1 cellular context compared by ENCODE assay signal in the genomic region with DNA sequence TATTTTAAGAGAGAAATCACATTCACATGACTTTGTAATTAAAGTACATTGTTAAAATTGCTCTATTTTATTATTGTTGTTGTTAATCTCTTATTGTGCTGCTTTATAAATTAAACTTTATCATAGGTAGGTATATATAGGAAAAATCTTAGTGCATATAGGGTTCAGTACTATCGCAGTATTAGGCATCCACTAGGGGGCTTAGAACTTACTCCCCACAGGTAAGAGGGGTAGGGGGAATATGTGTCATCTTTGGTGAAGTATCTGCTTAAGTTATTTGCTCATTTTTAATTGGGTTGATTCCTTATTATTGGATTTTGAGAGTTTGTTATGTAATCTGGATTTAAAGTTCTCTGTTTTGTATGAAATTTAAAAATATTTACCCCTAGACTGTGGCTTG.
TF ChIP-seq lines count a peak whose summit lies in the region.

No MANE protein-coding gene starts in this region.

TF ChIP-seq in HCT116, 20 proteins besides CTCF, POLR2A, EP300 and RAD21:
- TF ChIP-seq SRF (IDR thresholded peaks at IDR 0.05; ENCODE audit: low read depth) (no peak), REST (IDR thresholded peaks at IDR 0.05; ENCODE audit: low read depth) (no peak), EZH2 (IDR thresholded peaks at IDR 0.05) (no peak), ELF1 (IDR thresholded peaks at IDR 0.05; ENCODE audit: borderline replicate concordance, low read depth) (no peak), ZNF274 (IDR thresholded peaks at IDR 0.05; ENCODE audit: low read depth, low read length) (no peak), FOSL1 (IDR thresholded peaks at IDR 0.05; ENCODE audit: low read depth) (no peak), SP1 (IDR thresholded peaks at IDR 0.05; ENCODE audit: low read depth) (no peak), CEBPB (IDR thresholded peaks at IDR 0.05; ENCODE audit: low read depth) (no peak), ZBTB33 (IDR thresholded peaks at IDR 0.05; ENCODE audit: extremely low read depth, insufficient replicate concordance, low read length) (no peak), TCF7L2 (IDR thresholded peaks at IDR 0.05; ENCODE audit: borderline replicate concordance, extremely low read depth, insufficient read depth, insufficient read length) (no peak), CBX3 (IDR thresholded peaks at IDR 0.05; ENCODE audit: low read depth) (no peak), YY1 (IDR thresholded peaks at IDR 0.05; ENCODE audit: extremely low read depth, insufficient replicate concordance, low read depth, low read length) (no peak), ATF3 (IDR thresholded peaks at IDR 0.05) (no peak)
- TF ChIP-seq, protein P1, sequence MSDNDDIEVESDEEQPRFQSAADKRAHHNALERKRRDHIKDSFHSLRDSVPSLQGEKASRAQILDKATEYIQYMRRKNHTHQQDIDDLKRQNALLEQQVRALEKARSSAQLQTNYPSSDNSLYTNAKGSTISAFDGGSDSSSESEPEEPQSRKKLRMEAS (IDR thresholded peaks at IDR 0.05): no peak
